9 cellular contexts compared by ENCODE assay signal in the genomic region with DNA sequence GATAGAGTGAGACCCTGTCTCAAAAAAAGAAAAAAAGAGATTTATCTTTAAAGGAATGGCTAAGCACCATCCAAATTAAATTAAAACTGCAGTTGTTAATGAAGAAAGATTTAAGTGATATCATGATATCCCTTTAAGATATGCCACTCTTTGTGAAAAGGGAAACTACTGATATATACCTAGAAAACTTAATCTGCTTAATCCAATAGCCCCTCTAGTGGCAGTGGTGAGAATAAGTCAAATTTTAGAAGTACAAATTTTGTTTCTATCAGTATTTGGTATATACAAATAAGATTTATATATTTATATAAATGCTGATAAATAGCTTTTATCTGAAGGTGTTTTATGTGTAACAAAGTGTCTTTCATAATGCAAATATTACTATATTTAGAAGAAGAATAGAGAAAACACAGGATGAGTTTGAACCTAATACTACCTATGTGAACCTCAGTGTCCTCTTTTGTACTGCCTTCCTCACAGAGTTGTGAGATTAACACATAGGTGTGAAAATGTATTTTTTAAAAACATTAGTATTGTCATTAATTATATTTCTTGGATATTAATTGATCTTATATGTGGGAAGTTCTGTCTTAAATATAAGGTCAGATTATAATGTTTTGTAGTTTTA. TPM values are rescaled to one million over a fixed set of nuclear protein-coding genes. Genes with fewer than 3 reads are reported as not detected.
DNase-seq lines count a peak whose midpoint lies in the region; ATAC-seq and TF ChIP-seq lines count a peak whose summit lies in the region.
"Had no signal": no experiment of that assay in that cellular context is flagged by ENCODE, and none has a peak within 500 bp of the region (broad histone marks: within the 10 kb centered on the region; RNA-seq: fewer than 3 reads in every experiment).

No MANE protein-coding gene starts in this region.

- H3K27ac ChIP-seq in heart right ventricle (no peak overlapping the region), OCI-LY3 (ENCODE audit: low read length) (no peak overlapping the region), transverse colon (no peak overlapping the region)

- no peaks in the 10 kb centered on the region for H3K27me3 ChIP-seq in heart right ventricle
- no peaks in the 10 kb centered on the region for H3K27me3 ChIP-seq in OCI-LY3 (ENCODE audit: low read depth, low read length)
- no peaks in the 10 kb centered on the region for H3K27me3 ChIP-seq in transverse colon

- H3K9me3 Mint-ChIP-seq in activated naive CD4-positive, alpha-beta T cell treated with anti-CD3 and anti-CD28 coated beads, Interleukin-2, amount 50 U/mL, for 72 hours: peaks cover 0 to 8% of the 10 kb centered on the region in 2 donors

- no peak for TF ChIP-seq EP300 in transverse colon (IDR thresholded peaks at IDR 0.05; ENCODE audit: low read depth)

- TF ChIP-seq CTCF in heart right ventricle (IDR thresholded peaks at IDR 0.05) (peak in 7 of 9 donors; percentile 26 to 53 (median 37)), OCI-LY3 (IDR thresholded peaks at IDR 0.05; ENCODE audit: low read depth, low read length) (peak; percentile 53), fibroblast of mammary gland (conservative IDR thresholded peaks at IDR 0.05; ENCODE audit: control insufficient read depth, insufficient read depth, low read depth, low read length) (peak; percentile 64), transverse colon (IDR thresholded peaks at IDR 0.05) (peak in 3 of 5 experiments; percentile 18 to 30 (median 19))

- H3K27ac Mint-ChIP-seq in activated naive CD4-positive, alpha-beta T cell treated with anti-CD3 and anti-CD28 coated beads, Interleukin-2, amount 50 U/mL, for 72 hours: no peak overlapping the region

- H3K9me3 ChIP-seq in heart right ventricle (no peaks in the 10 kb centered on the region), OCI-LY3 (ENCODE audit: insufficient read depth, low read length) (no peaks in the 10 kb centered on the region), transverse colon (no peaks in the 10 kb centered on the region)

- H3K36me3 ChIP-seq in heart right ventricle (peaks cover 0 to 12% (median 0%) of the 10 kb centered on the region in 9 donors), OCI-LY3 (replicated peaks; ENCODE audit: low read depth, low read length) (no peaks in the 10 kb centered on the region), transverse colon (no peaks in the 10 kb centered on the region)

- peaks cover 0 to 9% of the 10 kb centered on the region in 2 donors for H3K36me3 Mint-ChIP-seq in activated naive CD4-positive, alpha-beta T cell treated with anti-CD3 and anti-CD28 coated beads, Interleukin-2, amount 50 U/mL, for 72 hours

- no peak overlapping the region for H3K4me2 ChIP-seq in OCI-LY3 (ENCODE audit: low read length)

- TF ChIP-seq POLR2A in transverse colon (IDR thresholded peaks at IDR 0.05): no peak

- no peaks in the 10 kb centered on the region for H3K79me2 ChIP-seq in OCI-LY3 (ENCODE audit: low read length)

- in situ Hi-C loops in transverse colon (cut with MboI; ENCODE audit: low pct_ligation_motif_present in 1 of 4, low pct_unique_long_range_greater_than_20kb in 1 of 4, low sequenced_read_pairs in 3 of 4): no loop called here

- no peak overlapping the region for H3K9ac ChIP-seq in OCI-LY3 (ENCODE audit: low read length)

- intact Hi-C loops in heart right ventricle (cut with DNase I) (loop anchor here in 1 of 10 donors (10.0 kb wide), 1 partner anchor 513 kb away; no protein-coding TSS in a partner anchor), cardiac septum (cut with DNase I) (no loop called here), transverse colon (cut with DNase I; ENCODE audit: low total_unique reads) (no loop called here)

- H3K4me1 ChIP-seq in heart right ventricle (no peaks in the 10 kb centered on the region), OCI-LY3 (ENCODE audit: low read length) (peaks cover 9% of the 10 kb centered on the region), transverse colon (no peaks in the 10 kb centered on the region)

- no peak overlapping the region for H3K4me3 ChIP-seq in heart right ventricle
- no peak overlapping the region for H3K4me3 ChIP-seq in OCI-LY3 (ENCODE audit: low read length)
- H3K4me3 ChIP-seq in fibroblast of mammary gland (ENCODE audit: control insufficient read depth, low read depth, low read length): no peak overlapping the region
- H3K4me3 ChIP-seq in transverse colon: no peak overlapping the region

- H2AFZ ChIP-seq in OCI-LY3 (ENCODE audit: low read depth, low read length): no peak overlapping the region

- DNase-seq in heart right ventricle: no peak
- DNase-seq in cardiac septum (ENCODE audit: low spot score): no peak
- peak; percentile 26 for DNase-seq in fibroblast of mammary gland (ENCODE audit: low read depth)
- no peak for DNase-seq in transverse colon
- no peak for DNase-seq in midbrain (lab: John Stamatoyannopoulos, UW)
- no peak for DNase-seq in activated CD4-positive, CD25-positive, alpha-beta regulatory T cell treated with anti-CD3 and anti-CD28 coated beads, Interleukin-2, amount 50 U/mL, for 72 hours
- no peak for DNase-seq in activated naive CD4-positive, alpha-beta T cell treated with anti-CD3 and anti-CD28 coated beads, Interleukin-2, amount 50 U/mL, for 72 hours (ENCODE audit: low spot score in 2 of 2)
- DNase-seq: activated CD4-positive, alpha-beta T cell treated with anti-CD3 and anti-CD28 coated beads for 48 hours had no signal

- ATAC-seq in heart right ventricle: no peak
- ATAC-seq in activated naive CD4-positive, alpha-beta T cell treated with anti-CD3 and anti-CD28 coated beads, Interleukin-2, amount 50 U/mL, for 72 hours: no peak

- no peaks in the 10 kb centered on the region for H4K20me1 ChIP-seq in OCI-LY3 (ENCODE audit: insufficient read depth, low read length)

RNA-seq across cellular contexts. Expression of gene GARIN2, which starts 51.4 kb away (rescaled TPM):
- total RNA-seq in heart right ventricle (under 1 TPM in 1 of 10 donors, not detected in 9; 0.19 TPM), cardiac septum (not detected), transverse colon (not detected)
- polyA plus RNA-seq in heart right ventricle: not detected
- not detected for total RNA-seq in activated naive CD4-positive, alpha-beta T cell treated with anti-CD3 and anti-CD28 coated beads, Interleukin-2, amount 50 U/mL, for 72 hours
